23 cellular contexts compared by ENCODE assay signal in genomic region chr20:60065741-60066437, GRCh38.
DNase-seq lines count a peak whose midpoint lies in the region; ATAC-seq, FAIRE-seq and TF ChIP-seq lines count a peak whose summit lies in the region.
"Had no signal": no experiment of that assay in that cellular context is flagged by ENCODE, and none has a peak within 500 bp of the region (broad histone marks: within the 10 kb centered on the region; RNA-seq: fewer than 3 reads in every experiment).

No MANE protein-coding gene starts in this region.

- POLR2A ChIA-PET in PC-3 (lab: Charles Lee; ENCODE audit: unreplicated experiment), result no interaction called here

- no peaks in the 10 kb centered on the region for H3F3A ChIP-seq in PC-3 (ENCODE audit: low read length, unreplicated experiment)

- no peak overlapping the region for H3K27ac ChIP-seq in right atrium auricular region
- H3K27ac ChIP-seq in PC-3 (ENCODE audit: low read length), result no peak overlapping the region
- H3K27ac ChIP-seq: RWPE1 had no signal

- H3K79me2 ChIP-seq in PC-3 (ENCODE audit: low read length), result no peaks in the 10 kb centered on the region

- no peaks in the 10 kb centered on the region for H3K27me3 ChIP-seq in right atrium auricular region
- peaks cover 82% of the 10 kb centered on the region for H3K27me3 ChIP-seq in PC-3 (ENCODE audit: low read length)
- H3K27me3 ChIP-seq: BE2C had no signal

- H3K9me3 ChIP-seq in right atrium auricular region (no peaks in the 10 kb centered on the region), PC-3 (ENCODE audit: low read length) (no peaks in the 10 kb centered on the region)
- H3K9me3 ChIP-seq: BE2C, SK-N-SH had no signal

- H3K4me3 ChIP-seq in right atrium auricular region (no peak overlapping the region), PC-3 (ENCODE audit: low read length) (no peak overlapping the region)

- H3K4me1 ChIP-seq in right atrium auricular region (peaks cover 0 to 12% of the 10 kb centered on the region in 2 donors), PC-3 (ENCODE audit: insufficient read depth, low read length) (no peaks in the 10 kb centered on the region)

- no peaks in the 10 kb centered on the region for H3K9me2 ChIP-seq in PC-3 (replicated peaks; ENCODE audit: low read length)
- H3K9me2 ChIP-seq: SK-N-SH had no signal

- DNase-seq in Right ventricle myocardium inferior (ENCODE audit: missing footprints) (no peak), right atrium auricular region (ENCODE audit: low spot score) (no peak), HTR-8/SVneo (ENCODE audit: insufficient read length, low spot score) (no peak), islet precursor cell (peak; percentile 15), PC-3 (no peak), NCI-H128 (lab: John Stamatoyannopoulos, UW; ENCODE audit: unreplicated experiment) (no peak)
- DNase-seq: 8988T; ACHN; BE2C; CD4-positive, CD25-positive, alpha-beta regulatory T cell; DMS153; Karpas-422; NCI-H1092; NCI-H1436; NCI-H187; NCI-H2081 treated with DMSO at 0.1 percent for 48 hours; NCI-H2171 treated with DMSO at 0.1 percent for 48 hours; NCI-H446; NCI-H526 treated with DMSO at 0.1 percent for 48 hours; SK-N-SH had no signal

- no peak overlapping the region for H3K4me2 ChIP-seq in PC-3 (ENCODE audit: low read length)
- H3K4me2 ChIP-seq: SK-N-SH had no signal

- H2AFZ ChIP-seq in PC-3 (ENCODE audit: low read length), result no peak overlapping the region

- no peaks in the 10 kb centered on the region for H4K20me1 ChIP-seq in PC-3 (ENCODE audit: low read length)

- TF ChIP-seq CTCF in right atrium auricular region (IDR thresholded peaks at IDR 0.05) (no peak), PC-3 (conservative IDR thresholded peaks at IDR 0.05; ENCODE audit: low read depth, low read length) (no peak)

- intact Hi-C loops in Right ventricle myocardium inferior (cut with DNase I) (no loop called here), PC-3 (cut with micrococcal nuclease) (no loop called here)

- no TSS peak for BruUV-seq in PC-3 (replicated peaks; lab: Mats Ljungman, UMichigan)

- FAIRE-seq in HTR-8/SVneo (lab: Jason Lieb, UNC), result peak; percentile 64
- FAIRE-seq: HepG2 had no signal

- H3K9ac ChIP-seq in PC-3 (ENCODE audit: low read length), result no peak overlapping the region
- H3K9ac ChIP-seq: SK-N-SH had no signal

- no peaks in the 10 kb centered on the region for H3K36me3 ChIP-seq in right atrium auricular region
- no peaks in the 10 kb centered on the region for H3K36me3 ChIP-seq in PC-3 (ENCODE audit: low read depth, low read length)
- H3K36me3 ChIP-seq: BE2C had no signal

- CTCF ChIA-PET in PC-3 (lab: Charles Lee), result no interaction called here

- ATAC-seq in Right ventricle myocardium inferior, result peak; percentile 12
- ATAC-seq in GM18858 (IDR thresholded peaks at IDR 0.05; ENCODE audit: unreplicated experiment), result no peak
- ATAC-seq in PC-3, result no peak
- ATAC-seq: HepG2 had no signal
